ENCODE assay signal across 8 cellular contexts in the genomic region with DNA sequence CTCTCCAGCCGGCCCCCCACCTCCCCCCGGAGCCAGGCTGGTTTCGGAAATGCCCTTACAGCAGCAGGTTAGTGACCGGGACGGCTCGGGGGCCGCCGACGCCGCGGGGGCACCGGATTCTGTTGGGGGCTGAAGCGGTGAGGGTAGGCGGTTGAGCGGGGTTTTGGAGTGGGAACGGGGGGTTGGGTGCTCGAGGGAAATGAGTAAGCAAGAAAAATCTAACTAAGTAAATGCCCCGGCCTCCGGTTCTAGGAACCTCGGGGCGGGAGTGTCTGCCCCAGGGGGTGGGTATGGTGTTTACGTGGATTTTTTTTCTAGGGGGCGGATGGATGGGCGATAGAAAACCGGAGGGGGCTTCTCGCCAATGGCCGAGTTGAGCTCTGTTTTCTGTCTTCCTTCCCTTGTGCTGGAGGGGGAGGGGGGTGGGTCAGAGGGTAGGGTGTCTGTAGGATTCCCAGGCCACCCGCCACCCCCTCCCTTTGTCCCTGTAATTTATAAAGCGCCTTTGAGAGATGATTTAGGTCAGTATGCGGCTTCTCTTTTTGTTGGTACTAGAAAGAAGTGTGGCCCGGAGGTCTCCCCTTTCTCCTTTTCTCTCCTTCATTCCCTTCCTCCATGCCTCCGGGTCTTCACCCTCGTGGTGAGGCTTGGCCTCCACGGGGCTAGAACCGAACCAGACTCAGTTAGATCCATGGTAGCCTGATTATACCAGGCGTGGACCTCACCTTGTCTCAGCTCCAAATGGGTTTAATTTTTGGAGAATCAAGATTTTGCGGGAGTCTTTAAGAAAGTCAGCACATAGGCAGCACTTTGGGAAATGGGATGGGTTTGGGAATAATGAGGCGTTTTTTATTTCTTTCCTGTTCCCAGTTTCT. TPM values are rescaled to one million over a fixed set of nuclear protein-coding genes. Genes with fewer than 3 reads are reported as not detected.
DNase-seq lines count a peak whose midpoint lies in the region; ATAC-seq, FAIRE-seq and TF ChIP-seq lines count a peak whose summit lies in the region.

No MANE protein-coding gene starts in this region.

- POLR2A ChIA-PET in activated CD4-positive, alpha-beta memory T cell treated with anti-CD3 and anti-CD28 coated beads for 36 hours (lab: Charles Lee), result interaction anchor here (0.9 to 2.9 kb wide), 8 partner anchors 11 to 130 kb away, joined by 3 to 29 read pairs (median 4); a partner anchor contains a TSS

- H3K27ac Mint-ChIP-seq in activated CD4-positive, alpha-beta memory T cell treated with anti-CD3 and anti-CD28 coated beads for 36 hours, result peak overlapping the region; percentile 96
- peak overlapping the region; percentile 97 for H3K27ac Mint-ChIP-seq in stimulated activated memory B cell treated with anti-CD40 and anti-IgM and Interleukin-4, amounts not matched to agents 10 μg/mL and 1 μg/mL and 100 μg/mL, for 72 hours

- DNase-seq in DMS153 (lab: John Stamatoyannopoulos, UW), result peak; percentile 25
- DNase-seq in NCI-H446 (lab: John Stamatoyannopoulos, UW), result peak; percentile 71 to 73
- DNase-seq in activated CD4-positive, alpha-beta memory T cell treated with anti-CD3 and anti-CD28 coated beads for 36 hours, result peak; percentile 87
- no peak for DNase-seq in GM12892 (ENCODE audit: insufficient read length)

- no peaks in the 10 kb centered on the region for H3K9me3 ChIP-seq in ectodermal cell (ENCODE audit: control insufficient read depth, low read length)
- no peaks in the 10 kb centered on the region for H3K9me3 ChIP-seq in mucosa of stomach (ENCODE audit: control insufficient read depth, low read length)

- H3K27me3 ChIP-seq in ectodermal cell (ENCODE audit: control insufficient read depth, insufficient read depth, low read length, poor library complexity, severe bottlenecking) (no peaks in the 10 kb centered on the region), mucosa of stomach (ENCODE audit: control insufficient read depth, insufficient read depth, low read length) (no peaks in the 10 kb centered on the region)

- CTCF ChIA-PET in activated CD4-positive, alpha-beta memory T cell treated with anti-CD3 and anti-CD28 coated beads for 36 hours (lab: Charles Lee), result interaction anchor here (0.6 to 3.1 kb wide), 24 partner anchors 10 to 284 kb away, joined by 3 to 39 read pairs (median 4); a partner anchor contains a TSS

- peaks cover 17% of the 10 kb centered on the region for H3K36me3 Mint-ChIP-seq in activated CD4-positive, alpha-beta memory T cell treated with anti-CD3 and anti-CD28 coated beads for 36 hours
- peaks cover 14% of the 10 kb centered on the region for H3K36me3 Mint-ChIP-seq in stimulated activated memory B cell treated with anti-CD40 and anti-IgM and Interleukin-4, amounts not matched to agents 10 μg/mL and 1 μg/mL and 100 μg/mL, for 72 hours

- H3K4me1 ChIP-seq in ectodermal cell (ENCODE audit: control insufficient read depth, insufficient read depth, low read length), result no peaks in the 10 kb centered on the region
- H3K4me1 ChIP-seq in mucosa of stomach (ENCODE audit: control insufficient read depth, insufficient read depth, low read length), result no peaks in the 10 kb centered on the region

- 0 to 1% methylated on average over 35 to 38 of the region's 38 CpGs for WGBS in ectodermal cell, 2 experiments

- H3K4me1 Mint-ChIP-seq in activated CD4-positive, alpha-beta memory T cell treated with anti-CD3 and anti-CD28 coated beads for 36 hours (ENCODE audit: low read depth), result peaks cover 60% of the 10 kb centered on the region
- H3K4me1 Mint-ChIP-seq in stimulated activated memory B cell treated with anti-CD40 and anti-IgM and Interleukin-4, amounts not matched to agents 10 μg/mL and 1 μg/mL and 100 μg/mL, for 72 hours, result peaks cover 33% of the 10 kb centered on the region

- H3K9ac ChIP-seq in mucosa of stomach (ENCODE audit: low read length), result peak overlapping the region; percentile 75

- H3K4me3 Mint-ChIP-seq in activated CD4-positive, alpha-beta memory T cell treated with anti-CD3 and anti-CD28 coated beads for 36 hours, result peak overlapping the region; percentile 97
- H3K4me3 Mint-ChIP-seq in stimulated activated memory B cell treated with anti-CD40 and anti-IgM and Interleukin-4, amounts not matched to agents 10 μg/mL and 1 μg/mL and 100 μg/mL, for 72 hours, result peak overlapping the region; percentile 96

- H3K27me3 Mint-ChIP-seq in activated CD4-positive, alpha-beta memory T cell treated with anti-CD3 and anti-CD28 coated beads for 36 hours, result no peaks in the 10 kb centered on the region
- no peaks in the 10 kb centered on the region for H3K27me3 Mint-ChIP-seq in stimulated activated memory B cell treated with anti-CD40 and anti-IgM and Interleukin-4, amounts not matched to agents 10 μg/mL and 1 μg/mL and 100 μg/mL, for 72 hours

- intact Hi-C loops in activated CD4-positive, alpha-beta memory T cell treated with anti-CD3 and anti-CD28 coated beads for 36 hours (cut with micrococcal nuclease), result loop anchor here (1.0 to 5.0 kb wide), 4 partner anchors 52 to 125 kb away; no protein-coding TSS in a partner anchor

- H3K4me3 ChIP-seq in ectodermal cell (ENCODE audit: insufficient read depth, low read depth, low read length), result peak overlapping the region; percentile 78
- peak overlapping the region; percentile 37 for H3K4me3 ChIP-seq in mucosa of stomach (ENCODE audit: low read length)

- no peaks in the 10 kb centered on the region for H3K36me3 ChIP-seq in ectodermal cell (ENCODE audit: control insufficient read depth, insufficient read depth, low read length)
- H3K36me3 ChIP-seq in mucosa of stomach (ENCODE audit: control insufficient read depth, insufficient read depth, low read length), result no peaks in the 10 kb centered on the region

- no peak for TF ChIP-seq POLR2A in GM12892 (IDR thresholded peaks at IDR 0.05; ENCODE audit: low read depth, low read length)

- no peak for FAIRE-seq in GM12892 (lab: Jason Lieb, UNC)

- peak overlapping the region; percentile 94 for H3K27ac ChIP-seq in ectodermal cell (ENCODE audit: insufficient read depth, low read depth, low read length, poor library complexity, severe bottlenecking)

- H3K9me3 Mint-ChIP-seq in activated CD4-positive, alpha-beta memory T cell treated with anti-CD3 and anti-CD28 coated beads for 36 hours, result no peaks in the 10 kb centered on the region
- H3K9me3 Mint-ChIP-seq in stimulated activated memory B cell treated with anti-CD40 and anti-IgM and Interleukin-4, amounts not matched to agents 10 μg/mL and 1 μg/mL and 100 μg/mL, for 72 hours, result no peaks in the 10 kb centered on the region

- peak; percentile 1 for ATAC-seq in HG02678 (IDR thresholded peaks at IDR 0.05; ENCODE audit: unreplicated experiment)
- peak; percentile 17 for ATAC-seq in stimulated activated memory B cell treated with anti-CD40 and anti-IgM and Interleukin-4, amounts not matched to agents 10 μg/mL and 1 μg/mL and 100 μg/mL, for 72 hours

RNA-seq across cellular contexts. Expression of a gene that starts 2.3 kb away (rescaled TPM):
- total RNA-seq in activated CD4-positive, alpha-beta memory T cell treated with anti-CD3 and anti-CD28 coated beads for 36 hours, result 10 to 100 TPM; 17.9 to 18.2 TPM
- polyA plus RNA-seq in ectodermal cell (2013, experiment 1 of 4), result 40.5 TPM
- 41.3 TPM for polyA plus RNA-seq in ectodermal cell (2013, experiment 2 of 4)
- polyA plus RNA-seq in ectodermal cell (2013, experiment 3 of 4), result 23.9 TPM
- polyA plus RNA-seq in ectodermal cell (2013, experiment 4 of 4), result 26.5 TPM
- polyA plus RNA-seq in GM12892 (2012; ENCODE audit: missing spikeins), result 6.5 TPM
